Comparison of ENCODE assay signal across 1 cellular context in the genomic region with DNA sequence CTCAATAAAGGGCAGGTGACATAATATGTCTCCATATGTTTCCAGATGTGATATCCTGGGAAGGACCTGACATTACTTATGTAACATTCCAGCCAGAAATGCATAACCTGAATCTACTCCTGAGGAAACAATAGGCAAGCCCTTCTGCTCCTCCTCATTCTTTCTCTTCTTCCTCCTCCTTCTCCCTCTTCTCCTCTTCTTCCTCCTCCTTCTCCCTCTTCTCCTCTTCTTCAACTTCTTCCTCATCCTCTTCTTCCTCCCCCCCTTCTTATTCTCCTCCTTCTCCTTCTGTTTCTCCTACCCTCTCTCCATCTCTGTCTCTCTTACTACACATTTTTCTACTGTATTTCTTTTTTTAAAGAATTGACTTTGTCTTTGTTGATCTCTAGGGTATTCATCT.
TF ChIP-seq lines count a peak whose summit lies in the region.

No MANE protein-coding gene starts in this region.

TF ChIP-seq in HepG2, 621 proteins besides CTCF, POLR2A, EP300 and RAD21 (continued from another document):
- TF ChIP-seq ZNF788 (CRISPR knock-in tag; IDR thresholded peaks at IDR 0.05; ENCODE audit: borderline replicate concordance) = no peak
- TF ChIP-seq ZFP1 (CRISPR knock-in tag; IDR thresholded peaks at IDR 0.05) = no peak
- 0 out of 2 replicates have a peak, but pooled peaks have one; percentile 21 for TF ChIP-seq ZNF207 (IDR thresholded peaks at IDR 0.05; ENCODE audit: borderline replicate concordance)
